ENCODE assay signal across 16 cellular contexts in the genomic region with DNA sequence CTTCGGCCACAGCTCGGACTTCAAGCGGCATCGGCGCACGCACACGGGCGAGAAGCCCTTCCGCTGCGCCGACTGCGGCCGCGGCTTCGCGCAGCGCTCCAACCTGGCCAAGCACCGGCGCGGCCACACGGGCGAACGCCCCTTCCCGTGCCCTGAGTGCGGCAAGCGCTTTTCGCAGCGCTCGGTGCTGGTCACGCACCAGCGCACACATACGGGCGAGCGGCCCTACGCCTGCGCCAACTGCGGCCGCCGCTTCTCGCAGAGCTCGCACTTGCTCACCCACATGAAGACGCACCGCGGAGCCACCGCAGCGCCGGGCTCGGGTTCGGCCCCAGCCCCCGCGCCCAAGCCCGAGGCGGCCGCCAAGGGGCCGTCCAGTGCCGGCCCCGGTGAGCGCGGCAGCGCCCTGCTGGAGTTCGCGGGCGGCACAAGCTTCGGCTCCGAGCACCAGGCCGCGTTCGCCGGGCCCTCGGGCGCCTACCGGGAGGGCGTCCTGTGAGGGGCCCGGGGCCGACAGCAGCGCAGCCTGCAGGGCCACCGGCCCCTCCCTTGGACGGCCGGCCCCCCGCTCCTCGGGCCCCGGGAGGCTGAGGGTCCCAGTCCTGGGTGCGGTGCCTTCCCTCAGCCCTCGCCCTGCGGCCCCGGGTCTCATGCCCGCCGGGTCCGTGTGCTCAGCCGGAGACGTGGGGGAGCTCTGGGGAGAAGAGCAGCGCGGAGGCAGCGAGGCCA.
"Had no signal": no experiment of that assay in that cellular context is flagged by ENCODE, and none has a peak within 500 bp of the region (broad histone marks: within the 10 kb centered on the region; RNA-seq: fewer than 3 reads in every experiment).

No MANE protein-coding gene starts in this region.

- H3K4me3 ChIP-seq: colonic mucosa, spleen, thyroid gland had no signal

- H3K4me3 Mint-ChIP-seq: activated CD4-positive, alpha-beta memory T cell treated with anti-CD3 and anti-CD28 coated beads for 36 hours; activated naive CD8-positive, alpha-beta T cell; activated T-cell treated with anti-CD3 and anti-CD28 coated beads, Interleukin-2, amount 50 U/mL, for 4 hours; nephron had no signal

- H3K9me3 Mint-ChIP-seq: activated T-cell treated with anti-CD3 and anti-CD28 coated beads, Interleukin-2, amount 50 U/mL, for 4 hours had no signal

- H3K27ac ChIP-seq: colonic mucosa, foreskin keratinocyte, spleen, thyroid gland had no signal

- H3K27me3 Mint-ChIP-seq: activated CD4-positive, alpha-beta memory T cell treated with anti-CD3 and anti-CD28 coated beads for 36 hours; activated naive CD8-positive, alpha-beta T cell had no signal

- H3K9me3 ChIP-seq: colonic mucosa, thyroid gland had no signal

- H3K27ac Mint-ChIP-seq: activated CD4-positive, alpha-beta memory T cell treated with anti-CD3 and anti-CD28 coated beads for 36 hours; activated naive CD8-positive, alpha-beta T cell; nephron had no signal

- H3K27me3 ChIP-seq: colonic mucosa, foreskin keratinocyte, spleen, thyroid gland had no signal

- DNase-seq: activated CD4-positive, alpha-beta memory T cell treated with anti-CD3 and anti-CD28 coated beads for 36 hours; activated gamma-delta T cell treated with Interleukin-2 at 50 U/mL for 16 hours; activated T-cell treated with anti-CD3 and anti-CD28 coated beads, Interleukin-2, amount 50 U/mL, for 4 hours; amniotic stem cell; colonic mucosa; foreskin keratinocyte; glutamatergic neuron; hypothalamus; left ventricle myocardium superior; mesendoderm; occipital lobe; spleen; T-helper 1 cell; thyroid gland had no signal

- H3K4me1 ChIP-seq: colonic mucosa, foreskin keratinocyte, spleen had no signal
